Comparison of ENCODE assay signal across 14 cellular contexts in genomic region chr1:92924501-92924900, GRCh38.
"Had no signal": no experiment of that assay in that cellular context is flagged by ENCODE, and none has a peak within 500 bp of the region (broad histone marks: within the 10 kb centered on the region; RNA-seq: fewer than 3 reads in every experiment).

No MANE protein-coding gene starts in this region.

- DNase-seq: activated CD4-positive, alpha-beta T cell treated with anti-CD3 and anti-CD28 coated beads, Interleukin-2, amount 50 U/mL, for 1 hour; activated naive CD8-positive, alpha-beta T cell treated with anti-CD3 and anti-CD28 coated beads, Interleukin-2, amount 10 ng/mL, durations not matched to agents 7 days and 5 days; cortex of kidney; effector CD4-positive, alpha-beta T cell; foreskin fibroblast; hippocampal formation; naive thymus-derived CD4-positive, alpha-beta T cell; sigmoid colon; stimulated activated CD4-positive, alpha-beta T cell treated with anti-CD3 and anti-CD28 coated beads, Interleukin-12 subunit alpha, Interleukin-12 subunit beta, amount 100 ng/mL, for 4 hours; stimulated activated CD4-positive, alpha-beta T cell treated with anti-CD3 and anti-CD28 coated beads, Interleukin-2, amount 100 ng/mL, for 24 hours; T-helper 17 cell; thyroid gland had no signal

- H3K79me2 ChIP-seq: parathyroid adenoma had no signal

- H2AFZ ChIP-seq: parathyroid adenoma had no signal

- H3K27me3 ChIP-seq: esophagus muscularis mucosa, sigmoid colon, thyroid gland had no signal

- H3K4me1 ChIP-seq: parathyroid adenoma, thyroid gland had no signal

- ATAC-seq: naive thymus-derived CD4-positive, alpha-beta T cell; T-helper 17 cell had no signal

- H3K9me3 ChIP-seq: esophagus muscularis mucosa, sigmoid colon, thyroid gland had no signal

- H3K36me3 ChIP-seq: esophagus muscularis mucosa, sigmoid colon, thyroid gland had no signal

- H3K27ac ChIP-seq: esophagus muscularis mucosa, parathyroid adenoma, sigmoid colon, thyroid gland had no signal

- H3K4me3 ChIP-seq: esophagus muscularis mucosa, sigmoid colon, thyroid gland had no signal

- H3K9ac ChIP-seq: parathyroid adenoma had no signal
